9 cellular contexts compared by ENCODE assay signal in the genomic region with DNA sequence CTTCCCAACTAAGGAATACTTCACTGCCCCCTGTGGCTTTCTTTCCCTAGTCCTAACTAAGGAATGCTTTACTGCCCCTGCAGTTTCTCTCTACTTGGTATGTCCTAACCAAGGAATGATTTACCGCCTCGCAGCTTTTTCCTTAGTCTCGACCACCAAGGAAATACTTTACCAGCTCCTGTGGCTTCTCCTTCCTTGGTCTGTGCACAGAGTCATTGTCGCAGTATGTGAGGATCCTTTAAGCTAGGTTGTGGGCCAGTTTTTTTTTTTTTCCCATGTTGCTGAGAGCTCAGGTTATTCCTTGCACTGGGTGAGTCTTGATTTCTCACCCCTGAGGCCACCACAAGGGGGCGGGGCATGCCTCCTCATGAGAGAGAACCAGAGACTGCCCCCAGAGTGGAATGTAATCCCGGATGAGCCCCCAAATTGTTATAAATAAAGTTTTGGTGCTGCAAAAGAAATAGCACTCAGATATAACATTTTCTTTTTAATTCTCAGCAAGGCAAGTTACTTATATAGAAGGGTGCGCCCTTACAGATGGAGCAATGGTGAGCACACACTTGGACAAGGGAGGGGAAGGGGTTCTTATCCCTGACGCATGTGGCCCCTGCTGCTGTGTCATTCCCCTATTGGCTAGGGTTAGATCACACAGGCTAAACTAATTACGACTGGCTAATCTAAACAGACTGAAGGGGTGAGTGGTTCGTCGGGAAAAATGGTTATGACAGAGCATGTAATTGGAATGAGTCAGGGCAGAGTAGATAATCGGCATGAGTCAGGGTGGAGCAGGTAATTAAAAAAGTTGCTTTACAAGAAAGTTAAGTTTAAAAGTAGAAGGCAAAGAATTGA. TPM values are rescaled to one million over a fixed set of nuclear protein-coding genes. Genes with fewer than 3 reads are reported as not detected.
A peak's percentile ranks its signal among the peaks of the same experiment; 100 is the strongest.
DNase-seq lines count a peak whose midpoint lies in the region; ATAC-seq and TF ChIP-seq lines count a peak whose summit lies in the region.
"Had no signal": no experiment of that assay in that cellular context is flagged by ENCODE, and none has a peak within 500 bp of the region (broad histone marks: within the 10 kb centered on the region; RNA-seq: fewer than 3 reads in every experiment).

No MANE protein-coding gene starts in this region.

- peaks cover 2% of the 10 kb centered on the region for H3K27me3 Mint-ChIP-seq in neural progenitor cell (ENCODE audit: insufficient read depth, low read depth)
- H3K27me3 Mint-ChIP-seq in CD8-positive, alpha-beta T cell (ENCODE audit: low read depth), result peaks cover 5% of the 10 kb centered on the region

- H3K36me3 ChIP-seq in neural progenitor cell, result no peaks in the 10 kb centered on the region
- H3K36me3 ChIP-seq in CD8-positive, alpha-beta T cell (ENCODE audit: insufficient read depth, low read length), result no peaks in the 10 kb centered on the region

- intact Hi-C loops in CD8-positive, alpha-beta T cell (cut with DNase I, micrococcal nuclease), result no loop called here

- CTCF ChIA-PET in CD8-positive, alpha-beta T cell (lab: Charles Lee), result interaction anchor here (0.7 kb wide), 1 partner anchor 10 kb away, joined by 3 read pairs; no protein-coding TSS in a partner anchor

- H3K4me2 ChIP-seq in neural progenitor cell, result no peak overlapping the region

- no peaks in the 10 kb centered on the region for H3K9me3 Mint-ChIP-seq in neural progenitor cell
- H3K9me3 Mint-ChIP-seq in CD8-positive, alpha-beta T cell, result peaks cover 13% of the 10 kb centered on the region

- H2AFZ ChIP-seq in neural progenitor cell (replicated peaks), result no peak overlapping the region

- H3K27ac ChIP-seq in neural progenitor cell, result no peak overlapping the region
- H3K27ac ChIP-seq in CD8-positive, alpha-beta T cell (ENCODE audit: low read depth, low read length), result no peak overlapping the region

- TF ChIP-seq CTCF in neural progenitor cell (IDR thresholded peaks at IDR 0.05), result peak; percentile 49
- TF ChIP-seq CTCF in CD8-positive, alpha-beta T cell (IDR thresholded peaks at IDR 0.05), result no peak

- H3K4me3 Mint-ChIP-seq in neural progenitor cell, result no peak overlapping the region
- no peak overlapping the region for H3K4me3 Mint-ChIP-seq in CD8-positive, alpha-beta T cell

- peaks cover 12% of the 10 kb centered on the region for H3K4me1 Mint-ChIP-seq in neural progenitor cell
- no peaks in the 10 kb centered on the region for H3K4me1 Mint-ChIP-seq in CD8-positive, alpha-beta T cell (ENCODE audit: low read depth)

- H3K9ac ChIP-seq in neural progenitor cell, result no peak overlapping the region

- H3K4me3 ChIP-seq in neural progenitor cell, result no peak overlapping the region
- H3K4me3 ChIP-seq in CD8-positive, alpha-beta T cell (ENCODE audit: low read depth, low read length), result no peak overlapping the region

- no peaks in the 10 kb centered on the region for H3K36me3 Mint-ChIP-seq in neural progenitor cell
- H3K36me3 Mint-ChIP-seq in CD8-positive, alpha-beta T cell, result peaks cover 6% of the 10 kb centered on the region

- DNase-seq in NCI-H524 (lab: John Stamatoyannopoulos, UW) (peak; percentile 24 to 28), NCI-H524 treated with DMSO at 0.1 percent for 48 hours (lab: John Stamatoyannopoulos, UW) (no peak), Kasumi-1 (lab: John Stamatoyannopoulos, UW) (peak; percentile 19 to 22), amniotic epithelial cell (ENCODE audit: low read depth) (peak; percentile 36), neural progenitor cell (ENCODE audit: low spot score) (peak; percentile 52), AG08396 (ENCODE audit: low spot score) (no peak)
- no peak for DNase-seq in CD8-positive, alpha-beta T cell
- DNase-seq: central memory CD4-positive, alpha-beta T cell had no signal

- peak overlapping the region; percentile 16 for H3K27ac Mint-ChIP-seq in neural progenitor cell
- no peak overlapping the region for H3K27ac Mint-ChIP-seq in CD8-positive, alpha-beta T cell

- no peaks in the 10 kb centered on the region for H3F3A ChIP-seq in neural progenitor cell (ENCODE audit: low read depth)

- POLR2A ChIA-PET in CD8-positive, alpha-beta T cell (lab: Charles Lee), result no interaction called here

- H3K4me1 ChIP-seq in neural progenitor cell, result no peaks in the 10 kb centered on the region
- H3K4me1 ChIP-seq in CD8-positive, alpha-beta T cell (ENCODE audit: insufficient read depth, low read length), result no peaks in the 10 kb centered on the region

- no peaks in the 10 kb centered on the region for H4K20me1 ChIP-seq in neural progenitor cell (ENCODE audit: low read depth)

- ATAC-seq in CD8-positive, alpha-beta T cell, result no peak
- no peak for ATAC-seq in GM18861 (IDR thresholded peaks at IDR 0.05; ENCODE audit: unreplicated experiment)

- no peaks in the 10 kb centered on the region for H3K79me2 ChIP-seq in neural progenitor cell (ENCODE audit: low read depth)

- H3K9me3 ChIP-seq in neural progenitor cell (ENCODE audit: low read depth), result no peaks in the 10 kb centered on the region
- H3K9me3 ChIP-seq in CD8-positive, alpha-beta T cell (ENCODE audit: low read length), result peaks cover 6% of the 10 kb centered on the region

- no peaks in the 10 kb centered on the region for H3K27me3 ChIP-seq in neural progenitor cell
- H3K27me3 ChIP-seq in CD8-positive, alpha-beta T cell (ENCODE audit: insufficient read depth, low read length), result no peaks in the 10 kb centered on the region

RNA-seq across cellular contexts. Expression of a gene that starts 27.0 kb away (rescaled TPM):
- total RNA-seq in neural progenitor cell (ENCODE audit: low replicate concordance), result 132 and 172 TPM in 2 replicates
- 10 to 100 TPM; 63.2 to 71.5 TPM for total RNA-seq in CD8-positive, alpha-beta T cell

RNA-seq across cellular contexts. Expression of a gene that starts 58.9 kb away (rescaled TPM):
- total RNA-seq in neural progenitor cell (ENCODE audit: low replicate concordance), result 0.28 TPM in 1 of 2 replicates, not detected in the other
- 1 to 10 TPM; 3.1 to 3.2 TPM for total RNA-seq in CD8-positive, alpha-beta T cell

Comparison
In these comparisons a context has a peak if more than half of its experiments do, and no peak if none do; other contexts are left out.
1. DNase-seq: peak in NCI-H524 (2 of 2), Kasumi-1 (2 of 2), amniotic epithelial cell (single experiment) and neural progenitor cell (single experiment); none in NCI-H524 treated with DMSO at 0.1 percent for 48 hours (single experiment), CD8-positive, alpha-beta T cell (0 of 7) and AG08396 (single experiment).